ENCODE assay signal across 35 cellular contexts in genomic region chr2:7974936-7975335, GRCh38.
"Had no signal": no experiment of that assay in that cellular context is flagged by ENCODE, and none has a peak within 500 bp of the region (broad histone marks: within the 10 kb centered on the region; RNA-seq: fewer than 3 reads in every experiment).

No MANE protein-coding gene starts in this region.

- H3K27me3 ChIP-seq: MG63 had no signal

- H3K36me3 ChIP-seq: MG63 had no signal

- DNase-seq: Karpas-422, Kasumi-1, MG63, MM.1S, MV-4-11, NCI-H1048, NCI-H1092, NCI-H1092 treated with DMSO at 0.1 percent for 48 hours, NCI-H1105, NCI-H1105 treated with DMSO at 0.1 percent for 48 hours, NCI-H1417, NCI-H1417 treated with DMSO at 0.1 percent for 48 hours, NCI-H1436, NCI-H1436 treated with DMSO at 0.1 percent for 48 hours, NCI-H146, NCI-H1694, NCI-H1694 treated with DMSO at 0.1 percent for 48 hours, NCI-H187, NCI-H187 treated with DMSO at 0.1 percent for 48 hours, NCI-H1930, NCI-H2029, NCI-H2029 treated with DMSO at 0.1 percent for 48 hours, NCI-H2081, NCI-H2081 treated with DMSO at 0.1 percent for 48 hours, NCI-H2107, NCI-H2171, NCI-H2171 treated with DMSO at 0.1 percent for 48 hours, NCI-H2227 treated with DMSO at 0.1 percent for 48 hours, NCI-H226, NCI-H345, NCI-H446, NCI-H446 treated with DMSO at 0.1 percent for 48 hours, NCI-H510A, NCI-H510A treated with DMSO at 0.1 percent for 48 hours, NCI-H524 had no signal

- H3K9me3 ChIP-seq: MG63 had no signal

- H3K4me3 ChIP-seq: MG63 had no signal
